In the genomic region with DNA sequence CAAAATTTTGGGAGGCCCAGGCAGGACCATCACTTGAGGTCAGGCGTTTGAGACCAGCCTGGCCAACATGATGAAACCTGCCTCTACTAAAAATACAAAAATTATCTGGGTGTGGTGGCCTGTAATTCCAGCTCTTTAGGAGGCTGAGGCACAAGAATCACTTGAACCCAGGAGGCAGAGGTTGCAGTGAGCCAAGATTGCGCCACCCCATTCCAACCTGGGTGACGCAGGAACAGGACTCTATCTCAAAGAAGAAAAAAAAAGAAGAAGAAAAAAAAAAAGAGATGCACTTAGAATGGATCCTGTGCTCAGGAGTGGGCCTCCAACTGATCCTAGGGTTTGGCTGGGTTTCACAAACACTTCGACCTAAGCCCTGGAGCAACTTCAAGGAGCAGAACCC, we compare ENCODE assay signal across 3 cellular contexts.
"Had no signal": no experiment of that assay in that cellular context is flagged by ENCODE, and none has a peak within 500 bp of the region (broad histone marks: within the 10 kb centered on the region; RNA-seq: fewer than 3 reads in every experiment).

No MANE protein-coding gene starts in this region.

- H3K4me3 ChIP-seq: GM12878 had no signal

- ATAC-seq: GM12878 had no signal

- DNase-seq: GDM1, GF-D8 had no signal
